ENCODE assay signal across 8 cellular contexts in genomic region chr16:4847774-4848587, GRCh38. TPM values are rescaled to one million over a fixed set of nuclear protein-coding genes. Genes with fewer than 3 reads are reported as not detected.
A peak's percentile ranks its signal among the peaks of the same experiment; 100 is the strongest.
DNase-seq lines count a peak whose midpoint lies in the region; ATAC-seq and TF ChIP-seq lines count a peak whose summit lies in the region.

No MANE protein-coding gene starts in this region.

- DNase-seq in ELR (ENCODE audit: low read depth) = peak; percentile 74
- peak; percentile 19 for DNase-seq in Jurkat, Clone E6-1 (ENCODE audit: low read depth, low spot score)
- DNase-seq in dorsolateral prefrontal cortex = peak in 4 of 10 donors; percentile 6 to 56 (median 18)
- peak; percentile 67 for DNase-seq in lower lobe of right lung
- DNase-seq in stimulated activated CD8-positive, alpha-beta memory T cell treated with anti-CD3 and anti-CD28 coated beads, Interleukin-15, amount 100 ng/mL, for 48 hours (ENCODE audit: low read depth in 2 of 2) = peak; percentile 17 to 20
- no peak for DNase-seq in SHP77 treated with DMSO at 0.1 percent for 48 hours (lab: John Stamatoyannopoulos, UW)

- H3K4me3 ChIP-seq in Jurkat, Clone E6-1 (ENCODE audit: low read length) = peak overlapping the region; percentile 75
- peak overlapping the region; percentile 73 to 100 (median 97) for H3K4me3 ChIP-seq in dorsolateral prefrontal cortex
- peak overlapping the region; percentile 92 for H3K4me3 ChIP-seq in lower lobe of right lung

- intact Hi-C loops in dorsolateral prefrontal cortex (cut with DNase I) = loop anchor here (2.0 to 10.0 kb wide), 8 partner anchors 45 to 227 kb away; partner anchors contain the start of genes NAGPA (in 2 of the 2), ROGDI (in 2 of the 2), ALG1 (in 1 of the 2) and ANKS3 (in 1 of the 2)
- intact Hi-C loops in lower lobe of right lung (cut with DNase I) = no loop called here

- no peaks in the 10 kb centered on the region for H3K9me3 ChIP-seq in lower lobe of right lung

- ATAC-seq in GM21717 (IDR thresholded peaks at IDR 0.05; ENCODE audit: unreplicated experiment) = peak; percentile 11
- peak; percentile 4 to 21 for ATAC-seq in activated CD4-positive, CD25-positive, alpha-beta regulatory T cell treated with anti-CD3 and anti-CD28 coated beads, Interleukin-2, amount 50 U/mL, for 24 hours
- ATAC-seq in lower lobe of right lung = peak; percentile 25 to 52

- peak overlapping the region in 58 of 59 donors; percentile 66 to 97 (median 91) for H3K27ac ChIP-seq in dorsolateral prefrontal cortex
- H3K27ac ChIP-seq in lower lobe of right lung = peak overlapping the region; percentile 97

- TF ChIP-seq CTCF in dorsolateral prefrontal cortex (IDR thresholded peaks at IDR 0.05 in 54 of 56, conservative IDR thresholded peaks at IDR 0.05 in 2 of 56; ENCODE audit: low read depth in 1 of 56, partially characterized antibody in 56 of 56) = no peak
- peak; percentile 8 for TF ChIP-seq CTCF in lower lobe of right lung (IDR thresholded peaks at IDR 0.05)

- peaks cover 24% of the 10 kb centered on the region for H3K36me3 ChIP-seq in lower lobe of right lung

- H3K27me3 ChIP-seq in dorsolateral prefrontal cortex (no peaks in the 10 kb centered on the region), lower lobe of right lung (ENCODE audit: low read depth) (no peaks in the 10 kb centered on the region)

- peaks cover 64% of the 10 kb centered on the region for H3K4me1 ChIP-seq in lower lobe of right lung

RNA-seq across cellular contexts. Expression of gene UBN1, which starts 0.7 kb away (rescaled TPM):
- polyA plus RNA-seq in Jurkat, Clone E6-1 (2012; ENCODE audit: insufficient read depth, insufficient read length) = 22.1 TPM
- total RNA-seq in dorsolateral prefrontal cortex (10 to 100 TPM; 21.8 to 36.9 (median 28.7) TPM), lower lobe of right lung (36.1 TPM)

RNA-seq across cellular contexts. Expression of gene GLYR1, which starts 0.9 kb away (rescaled TPM):
- polyA plus RNA-seq in Jurkat, Clone E6-1 (2012; ENCODE audit: insufficient read depth, insufficient read length) = 60.2 TPM
- total RNA-seq in dorsolateral prefrontal cortex = 100 to 1,000 TPM in 117 of 120 experiments, 10 to 100 TPM in 3; 91.8 to 145 (median 122) TPM
- 89.3 TPM for total RNA-seq in lower lobe of right lung

RNA-seq across cellular contexts. Expression of gene ROGDI, which starts 45.5 kb away (rescaled TPM):
- 20.1 TPM for polyA plus RNA-seq in Jurkat, Clone E6-1 (2012; ENCODE audit: insufficient read depth, insufficient read length)
- total RNA-seq in dorsolateral prefrontal cortex = 100 to 1,000 TPM in 114 of 120 experiments, 10 to 100 TPM in 6; 92.8 to 242 (median 139) TPM
- 24.9 TPM for total RNA-seq in lower lobe of right lung

RNA-seq across cellular contexts. Expression of gene SMIM22, which starts 52.8 kb away (rescaled TPM):
- polyA plus RNA-seq in Jurkat, Clone E6-1 (2012; ENCODE audit: insufficient read depth, insufficient read length) = not detected
- total RNA-seq in dorsolateral prefrontal cortex (1 to 10 TPM in 1 of 120 experiments, under 1 TPM in 1, not detected in 118; 0.78 to 1.0 TPM), lower lobe of right lung (27.7 TPM)

RNA-seq across cellular contexts. Expression of gene SEPTIN12, which starts 59.8 kb away (rescaled TPM):
- polyA plus RNA-seq in Jurkat, Clone E6-1 (2012; ENCODE audit: insufficient read depth, insufficient read length) = not detected
- total RNA-seq in dorsolateral prefrontal cortex (1 to 10 TPM in 60 of 120 experiments, under 1 TPM in 16, not detected in 44; 0.33 to 5.6 (median 1.7) TPM), lower lobe of right lung (not detected)
